Comparison of ENCODE assay signal across 15 cellular contexts in the genomic region with DNA sequence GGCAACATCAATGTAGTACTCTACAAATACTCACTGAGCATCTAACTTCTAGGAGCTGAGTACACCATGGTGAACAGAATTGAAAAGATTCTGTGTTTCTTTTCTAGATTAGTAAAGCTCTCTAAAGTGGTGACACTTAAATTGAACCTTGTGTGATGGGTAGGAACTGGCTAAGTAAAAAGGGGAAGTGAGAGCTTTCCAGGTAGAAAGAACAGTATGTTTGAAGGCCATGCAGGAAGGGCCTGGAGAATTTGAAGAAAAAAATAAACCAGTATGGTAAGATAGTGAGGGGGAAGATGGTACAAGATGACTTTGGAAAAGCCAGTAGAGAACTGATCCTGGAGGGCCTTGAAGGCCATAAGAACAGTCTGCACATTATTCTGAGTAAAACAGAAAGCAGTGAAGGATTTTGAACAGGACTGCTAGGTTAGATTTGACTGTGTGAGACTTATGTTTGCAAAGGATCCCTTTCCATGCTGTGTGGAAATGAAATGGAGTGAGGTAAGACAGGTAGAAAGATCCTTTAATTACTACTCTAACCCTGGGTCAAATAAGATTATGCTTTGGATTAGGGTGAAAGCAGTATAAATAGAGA. TPM values are rescaled to one million over a fixed set of nuclear protein-coding genes. Genes with fewer than 3 reads are reported as not detected.
DNase-seq lines count a peak whose midpoint lies in the region; ATAC-seq and TF ChIP-seq lines count a peak whose summit lies in the region.
"Had no signal": no experiment of that assay in that cellular context is flagged by ENCODE, and none has a peak within 500 bp of the region (broad histone marks: within the 10 kb centered on the region; RNA-seq: fewer than 3 reads in every experiment).

No MANE protein-coding gene starts in this region.

- TF ChIP-seq CTCF in WTC11 (IDR thresholded peaks at IDR 0.05) (no peak), progenitor cell of endocrine pancreas (IDR thresholded peaks at IDR 0.05; ENCODE audit: unreplicated experiment) (no peak), BE2C (IDR thresholded peaks at IDR 0.05; ENCODE audit: low read depth, low read length) (no peak)

- H3K27ac Mint-ChIP-seq in WTC11, result peak overlapping the region; percentile 14; the same call in 1 of the 2 replicates
- no peak overlapping the region for H3K27ac Mint-ChIP-seq in progenitor cell of endocrine pancreas
- H3K27ac Mint-ChIP-seq: activated CD4-positive, alpha-beta memory T cell treated with anti-CD3 and anti-CD28 coated beads, Interleukin-2, amount 10 ng/mL, durations not matched to agents 7 days and 5 days; activated naive CD8-positive, alpha-beta T cell treated with anti-CD3 and anti-CD28 coated beads, Interleukin-2, amount 10 ng/mL, durations not matched to agents 7 days and 5 days; CD8-positive, alpha-beta T cell; T-cell had no signal

- no peak overlapping the region for H3K4me3 ChIP-seq in BE2C (ENCODE audit: low read depth, low read length)

- no peak for DNase-seq in WTC11 (ENCODE audit: low spot score)
- no peak for DNase-seq in progenitor cell of endocrine pancreas (ENCODE audit: low spot score, unreplicated experiment)
- DNase-seq in H4 (ENCODE audit: low spot score), result no peak
- no peak for DNase-seq in BE2C
- no peak for DNase-seq in DMS 273 (lab: John Stamatoyannopoulos, UW; ENCODE audit: unreplicated experiment)
- DNase-seq: activated CD4-positive, alpha-beta memory T cell treated with anti-CD3 and anti-CD28 coated beads, Interleukin-2, amount 10 ng/mL, durations not matched to agents 7 days and 5 days; activated naive CD8-positive, alpha-beta T cell treated with anti-CD3 and anti-CD28 coated beads, Interleukin-2, amount 10 ng/mL, durations not matched to agents 7 days and 5 days; CD8-positive, alpha-beta T cell; natural killer cell; NCI-H1092 treated with DMSO at 0.1 percent for 48 hours; NCI-H82; T-cell had no signal

- no peaks in the 10 kb centered on the region for H3K4me1 ChIP-seq in BE2C

- POLR2A ChIA-PET in WTC11 (lab: Charles Lee), result no interaction called here

- H3K9me3 Mint-ChIP-seq in WTC11 (no peaks in the 10 kb centered on the region), progenitor cell of endocrine pancreas (ENCODE audit: low read depth) (no peaks in the 10 kb centered on the region)
- H3K9me3 Mint-ChIP-seq: activated CD4-positive, alpha-beta memory T cell treated with anti-CD3 and anti-CD28 coated beads, Interleukin-2, amount 10 ng/mL, durations not matched to agents 7 days and 5 days; activated naive CD8-positive, alpha-beta T cell treated with anti-CD3 and anti-CD28 coated beads, Interleukin-2, amount 10 ng/mL, durations not matched to agents 7 days and 5 days; CD8-positive, alpha-beta T cell; natural killer cell; T-cell had no signal

- ATAC-seq in GM18909 (IDR thresholded peaks at IDR 0.05; ENCODE audit: poor library complexity, unreplicated experiment) (peak; percentile 88), GM21786 (IDR thresholded peaks at IDR 0.05; ENCODE audit: unreplicated experiment) (peak; percentile 91), HG03196 (IDR thresholded peaks at IDR 0.05; ENCODE audit: unreplicated experiment) (peak; percentile 83), WTC11 (no peak)
- ATAC-seq: CD8-positive, alpha-beta T cell; natural killer cell; T-cell had no signal

- H3K36me3 ChIP-seq in BE2C, result no peaks in the 10 kb centered on the region

- no peak overlapping the region for H3K4me3 Mint-ChIP-seq in WTC11
- no peak overlapping the region for H3K4me3 Mint-ChIP-seq in progenitor cell of endocrine pancreas (ENCODE audit: low read depth)
- H3K4me3 Mint-ChIP-seq: activated CD4-positive, alpha-beta memory T cell treated with anti-CD3 and anti-CD28 coated beads, Interleukin-2, amount 10 ng/mL, durations not matched to agents 7 days and 5 days; activated naive CD8-positive, alpha-beta T cell treated with anti-CD3 and anti-CD28 coated beads, Interleukin-2, amount 10 ng/mL, durations not matched to agents 7 days and 5 days; CD8-positive, alpha-beta T cell; natural killer cell; T-cell had no signal

- CTCF ChIA-PET in WTC11 (lab: Charles Lee), result no interaction called here

- H3K27me3 Mint-ChIP-seq in WTC11 (ENCODE audit: low read depth) (no peaks in the 10 kb centered on the region), progenitor cell of endocrine pancreas (no peaks in the 10 kb centered on the region)
- H3K27me3 Mint-ChIP-seq: activated CD4-positive, alpha-beta memory T cell treated with anti-CD3 and anti-CD28 coated beads, Interleukin-2, amount 10 ng/mL, durations not matched to agents 7 days and 5 days; activated naive CD8-positive, alpha-beta T cell treated with anti-CD3 and anti-CD28 coated beads, Interleukin-2, amount 10 ng/mL, durations not matched to agents 7 days and 5 days; T-cell had no signal

- H3K27me3 ChIP-seq in BE2C, result no peaks in the 10 kb centered on the region

- H3K36me3 Mint-ChIP-seq in WTC11 (no peaks in the 10 kb centered on the region), progenitor cell of endocrine pancreas (ENCODE audit: insufficient read depth) (peaks cover 12% of the 10 kb centered on the region)
- H3K36me3 Mint-ChIP-seq: activated naive CD8-positive, alpha-beta T cell treated with anti-CD3 and anti-CD28 coated beads, Interleukin-2, amount 10 ng/mL, durations not matched to agents 7 days and 5 days; natural killer cell had no signal

- H3K4me1 Mint-ChIP-seq in WTC11 (no peaks in the 10 kb centered on the region), progenitor cell of endocrine pancreas (ENCODE audit: low read depth) (no peaks in the 10 kb centered on the region)
- H3K4me1 Mint-ChIP-seq: activated CD4-positive, alpha-beta memory T cell treated with anti-CD3 and anti-CD28 coated beads, Interleukin-2, amount 10 ng/mL, durations not matched to agents 7 days and 5 days; natural killer cell; T-cell had no signal

- H3K9me3 ChIP-seq in BE2C, result no peaks in the 10 kb centered on the region

TF ChIP-seq in WTC11, 78 proteins besides CTCF, POLR2A, EP300 and RAD21:
- TF ChIP-seq ZNF396 (CRISPR knock-in tag; IDR thresholded peaks at IDR 0.05; ENCODE audit: borderline replicate concordance) (no peak), GTF2I (CRISPR knock-in tag; conservative IDR thresholded peaks at IDR 0.05) (no peak), SMAD4 (CRISPR knock-in tag; IDR thresholded peaks at IDR 0.05) (no peak), ZNF263 (CRISPR knock-in tag; IDR thresholded peaks at IDR 0.05; ENCODE audit: low read depth) (no peak), EMX1 (CRISPR knock-in tag; IDR thresholded peaks at IDR 0.05) (no peak)
- TF ChIP-seq, protein P1, sequence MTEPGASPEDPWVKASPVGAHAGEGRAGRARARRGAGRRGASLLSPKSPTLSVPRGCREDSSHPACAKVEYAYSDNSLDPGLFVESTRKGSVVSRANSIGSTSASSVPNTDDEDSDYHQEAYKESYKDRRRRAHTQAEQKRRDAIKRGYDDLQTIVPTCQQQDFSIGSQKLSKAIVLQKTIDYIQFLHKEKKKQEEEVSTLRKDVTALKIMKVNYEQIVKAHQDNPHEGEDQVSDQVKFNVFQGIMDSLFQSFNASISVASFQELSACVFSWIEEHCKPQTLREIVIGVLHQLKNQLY (CRISPR knock-in tag; IDR thresholded peaks at IDR 0.05), result no peak
- TF ChIP-seq, protein P2, sequence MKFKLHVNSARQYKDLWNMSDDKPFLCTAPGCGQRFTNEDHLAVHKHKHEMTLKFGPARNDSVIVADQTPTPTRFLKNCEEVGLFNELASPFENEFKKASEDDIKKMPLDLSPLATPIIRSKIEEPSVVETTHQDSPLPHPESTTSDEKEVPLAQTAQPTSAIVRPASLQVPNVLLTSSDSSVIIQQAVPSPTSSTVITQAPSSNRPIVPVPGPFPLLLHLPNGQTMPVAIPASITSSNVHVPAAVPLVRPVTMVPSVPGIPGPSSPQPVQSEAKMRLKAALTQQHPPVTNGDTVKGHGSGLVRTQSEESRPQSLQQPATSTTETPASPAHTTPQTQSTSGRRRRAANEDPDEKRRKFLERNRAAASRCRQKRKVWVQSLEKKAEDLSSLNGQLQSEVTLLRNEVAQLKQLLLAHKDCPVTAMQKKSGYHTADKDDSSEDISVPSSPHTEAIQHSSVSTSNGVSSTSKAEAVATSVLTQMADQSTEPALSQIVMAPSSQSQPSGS (CRISPR knock-in tag; IDR thresholded peaks at IDR 0.05; ENCODE audit: borderline replicate concordance, low read depth), result no peak
TF ChIP-seq in WTC11: peak in this region for 0.

RNA-seq across cellular contexts. Expression of a gene that starts 46.7 kb away (rescaled TPM):
- total RNA-seq in WTC11 (2021) (103 to 110 TPM (median 105 TPM) in 3 replicates), progenitor cell of endocrine pancreas (103 and 108 TPM in 2 replicates)
- 89.6 and 94.6 TPM in 2 replicates for total RNA-seq in H4 (2014; rRNA removed; shearing (Covaris generic))
- polyA plus RNA-seq in BE2C (2012; ENCODE audit: insufficient read depth, insufficient read length, low read depth), result 85.3 TPM
